In the genomic region with DNA sequence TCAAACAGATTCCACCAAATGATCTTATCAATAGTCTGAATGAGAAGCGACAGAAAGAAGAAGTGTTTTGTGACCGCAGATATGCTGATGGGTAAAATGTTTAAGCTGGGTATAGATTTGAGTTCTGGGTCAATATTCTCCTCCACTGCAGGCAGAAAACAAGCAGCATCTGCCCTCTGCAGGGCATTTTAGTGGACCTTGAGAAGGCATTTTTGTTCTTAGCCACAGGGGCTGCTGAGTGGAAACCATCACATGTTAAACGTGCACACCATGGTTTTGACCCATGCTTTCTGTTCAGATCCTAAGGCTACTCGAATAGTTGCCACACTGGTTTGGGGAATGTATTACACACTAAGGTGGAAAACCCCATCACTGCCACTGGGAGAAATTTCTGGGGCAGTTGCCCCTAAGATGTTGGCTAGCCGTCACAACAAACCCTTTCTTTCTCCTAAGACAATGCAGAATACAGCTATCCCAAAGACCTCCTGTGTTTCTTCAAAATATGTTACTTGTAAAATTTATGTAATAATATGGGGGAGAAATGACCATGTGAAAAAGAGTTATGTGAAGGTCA, we compare ENCODE assay signal across 11 cellular contexts. TPM values are rescaled to one million over a fixed set of nuclear protein-coding genes. Genes with fewer than 3 reads are reported as not detected.
DNase-seq lines count a peak whose midpoint lies in the region; TF ChIP-seq lines count a peak whose summit lies in the region.
"Had no signal": no experiment of that assay in that cellular context is flagged by ENCODE, and none has a peak within 500 bp of the region (broad histone marks: within the 10 kb centered on the region; RNA-seq: fewer than 3 reads in every experiment).

No MANE protein-coding gene starts in this region.

- WGBS in SK-N-SH (ENCODE audit: low lambda C conversion rate): 62% methylated on average over 5 of the region's 5 CpGs

- H3K36me3 ChIP-seq in HEK293 (ENCODE audit: control insufficient read depth in 2 of 2, insufficient read depth in 1 of 2, low read length in 2 of 2) (peaks cover 0 to 5% of the 10 kb centered on the region in 2 experiments; a peak in 1 of 3 replicates), SK-N-SH (replicated peaks in 1 of 2; ENCODE audit: control insufficient read depth in 1 of 2, insufficient read depth in 2 of 2, low read length in 1 of 2) (no peaks in the 10 kb centered on the region), iPS-20b (ENCODE audit: insufficient read depth, low read depth, low read length) (no peaks in the 10 kb centered on the region), Peyer's patch (no peaks in the 10 kb centered on the region)

- intact Hi-C loops in cardiac septum (cut with DNase I): no loop called here

- TF ChIP-seq EP300 in SK-N-SH (IDR thresholded peaks at IDR 0.05; ENCODE audit: borderline replicate concordance in 1 of 2, low read depth in 1 of 2, low read length in 1 of 2): no peak

- POLR2A ChIA-PET in HEK293 (lab: Yijun Ruan, JAX): interaction anchor here (0.7 kb wide), 1 partner anchor 105 kb away, joined by 3 read pairs; no protein-coding TSS in a partner anchor
- POLR2A ChIA-PET in SK-N-SH (lab: Yijun Ruan, JAX): no interaction called here

- H3K27me3 ChIP-seq in SK-N-SH (ENCODE audit: insufficient read depth) (no peaks in the 10 kb centered on the region), iPS-20b (ENCODE audit: insufficient read depth, low read length) (peaks cover 99% of the 10 kb centered on the region), Peyer's patch (peaks cover 0 to 65% of the 10 kb centered on the region in 2 donors)

- no peak for TF ChIP-seq POLR2A in Peyer's patch (IDR thresholded peaks at IDR 0.05)

- H3K9ac ChIP-seq in SK-N-SH: no peak overlapping the region
- H3K9ac ChIP-seq in iPS-20b (ENCODE audit: low read depth, low read length): no peak overlapping the region

- no peaks in the 10 kb centered on the region for H3F3A ChIP-seq in SK-N-SH (replicated peaks; ENCODE audit: insufficient read depth)

- TF ChIP-seq RAD21 in SK-N-SH (IDR thresholded peaks at IDR 0.05; ENCODE audit: low read length): peak; percentile 81

- H4K20me1 ChIP-seq in SK-N-SH (ENCODE audit: insufficient read depth): no peaks in the 10 kb centered on the region; the same call in 1 of the 2 replicates

- no peaks in the 10 kb centered on the region for H3K9me2 ChIP-seq in SK-N-SH

- H3K4me2 ChIP-seq in SK-N-SH: no peak overlapping the region

- TF ChIP-seq CTCF in AG09319 (IDR thresholded peaks at IDR 0.05; ENCODE audit: low read depth, low read length): peak; percentile 13
- TF ChIP-seq CTCF in HEK293 (tag by site-specific recombination; IDR thresholded peaks at IDR 0.05): peak; percentile 45
- TF ChIP-seq CTCF in SK-N-SH (IDR thresholded peaks at IDR 0.05): peak; percentile 76
- no peak for TF ChIP-seq CTCF in Peyer's patch (IDR thresholded peaks at IDR 0.05)

- peaks cover 10% of the 10 kb centered on the region for H3K79me2 ChIP-seq in SK-N-SH (ENCODE audit: insufficient read depth)

- CTCF ChIA-PET in HEK293 (lab: Yijun Ruan, JAX) (interaction anchor here (0.6 to 1.1 kb wide), 5 partner anchors 70 to 1739 kb away, joined by 3 to 4 read pairs (median 3); no protein-coding TSS in a partner anchor), SK-N-SH (lab: Yijun Ruan, JAX) (interaction anchor here (0.6 to 2.5 kb wide), 12 partner anchors 10 to 1653 kb away, joined by 3 to 9 read pairs (median 3); no protein-coding TSS in a partner anchor)

- H3K9me3 ChIP-seq in HEK293 (ENCODE audit: control insufficient read depth, insufficient read depth, low read depth, low read length) (no peaks in the 10 kb centered on the region), SK-N-SH (no peaks in the 10 kb centered on the region), iPS-20b (ENCODE audit: insufficient read depth, low read depth, low read length) (no peaks in the 10 kb centered on the region), Peyer's patch (no peaks in the 10 kb centered on the region)

- H3K27ac ChIP-seq in HEK293 (ENCODE audit: extremely low read depth, low read depth, low read length) (no peak overlapping the region), SK-N-SH (ENCODE audit: low read depth in 2 of 2, low read length in 1 of 2) (no peak overlapping the region), iPS-20b (ENCODE audit: low read length) (no peak overlapping the region), Peyer's patch (no peak overlapping the region)

- H3K4me3 ChIP-seq in HEK293 (ENCODE audit: low read depth, low read length) (no peak overlapping the region), SK-N-SH (ENCODE audit: low read depth in 2 of 2, low read length in 1 of 2) (no peak overlapping the region; a peak in 1 of 4 replicates), iPS-20b (ENCODE audit: low read length) (peak overlapping the region; percentile 19; the same call in 1 of the 2 replicates), Peyer's patch (no peak overlapping the region)

- DNase-seq in AG09319 (ENCODE audit: extremely low read depth, low read depth) (no peak), SK-N-SH (peak; percentile 61), NCI-H2171 treated with DMSO at 0.1 percent for 48 hours (lab: John Stamatoyannopoulos, UW) (no peak), Peyer's patch (no peak), COLO829 (ENCODE audit: low spot score) (no peak), cardiac septum (ENCODE audit: low spot score) (no peak)
- DNase-seq: natural killer cell; stimulated activated naive CD4-positive, alpha-beta T cell treated with Interleukin-2 at 50 U/mL for 16 hours; T1000 had no signal

- no peak overlapping the region for H2AFZ ChIP-seq in SK-N-SH (ENCODE audit: low read depth)

- H3K4me1 ChIP-seq in HEK293 (ENCODE audit: control insufficient read depth, insufficient read depth, low read length): peaks cover 3% of the 10 kb centered on the region
- peaks cover 5 to 11% of the 10 kb centered on the region in 2 experiments; a peak in 2 of 4 replicates for H3K4me1 ChIP-seq in SK-N-SH (ENCODE audit: control insufficient read depth in 1 of 2, insufficient read depth in 2 of 2, low read depth in 1 of 2, low read length in 1 of 2)
- H3K4me1 ChIP-seq in iPS-20b (ENCODE audit: insufficient read depth, low read length): peaks cover 16% of the 10 kb centered on the region
- peaks cover 2 to 25% (median 7%) of the 10 kb centered on the region in 4 donors for H3K4me1 ChIP-seq in Peyer's patch

TF ChIP-seq in HEK293, 187 proteins besides CTCF, POLR2A, EP300 and RAD21 (continues in another document):
- TF ChIP-seq, protein P1, sequence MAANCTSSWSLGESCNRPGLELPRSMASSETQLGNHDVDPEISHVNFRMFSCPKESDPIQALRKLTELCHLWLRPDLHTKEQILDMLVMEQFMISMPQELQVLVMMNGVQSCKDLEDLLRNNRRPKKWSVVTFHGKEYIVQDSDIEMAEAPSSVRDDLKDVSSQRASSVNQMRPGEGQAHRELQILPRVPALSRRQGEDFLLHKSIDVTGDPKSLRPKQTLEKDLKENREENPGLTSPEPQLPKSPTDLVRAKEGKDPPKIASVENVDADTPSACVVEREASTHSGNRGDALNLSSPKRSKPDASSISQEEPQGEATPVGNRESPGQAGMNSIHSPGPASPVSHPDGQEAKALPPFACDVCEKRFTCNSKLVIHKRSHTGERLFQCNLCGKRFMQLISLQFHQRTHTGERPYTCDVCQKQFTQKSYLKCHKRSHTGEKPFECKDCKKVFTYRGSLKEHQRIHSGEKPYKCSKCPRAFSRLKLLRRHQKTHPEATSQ (tag by site-specific recombination; IDR thresholded peaks at IDR 0.05): no peak
- peak; percentile 49 for TF ChIP-seq ZNF654 (tag by site-specific recombination; IDR thresholded peaks at IDR 0.05; ENCODE audit: low read depth)
- no peak for TF ChIP-seq ZNF211 (tag by site-specific recombination; IDR thresholded peaks at IDR 0.05; ENCODE audit: low read depth)
- TF ChIP-seq, protein P2, sequence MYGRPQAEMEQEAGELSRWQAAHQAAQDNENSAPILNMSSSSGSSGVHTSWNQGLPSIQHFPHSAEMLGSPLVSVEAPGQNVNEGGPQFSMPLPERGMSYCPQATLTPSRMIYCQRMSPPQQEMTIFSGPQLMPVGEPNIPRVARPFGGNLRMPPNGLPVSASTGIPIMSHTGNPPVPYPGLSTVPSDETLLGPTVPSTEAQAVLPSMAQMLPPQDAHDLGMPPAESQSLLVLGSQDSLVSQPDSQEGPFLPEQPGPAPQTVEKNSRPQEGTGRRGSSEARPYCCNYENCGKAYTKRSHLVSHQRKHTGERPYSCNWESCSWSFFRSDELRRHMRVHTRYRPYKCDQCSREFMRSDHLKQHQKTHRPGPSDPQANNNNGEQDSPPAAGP (tag by site-specific recombination; IDR thresholded peaks at IDR 0.05): no peak
- TF ChIP-seq SALL2 (tag by site-specific recombination; IDR thresholded peaks at IDR 0.05; ENCODE audit: borderline replicate concordance): no peak

TF ChIP-seq in SK-N-SH, 30 proteins besides CTCF, POLR2A, EP300 and RAD21:
- TF ChIP-seq, protein P3, sequence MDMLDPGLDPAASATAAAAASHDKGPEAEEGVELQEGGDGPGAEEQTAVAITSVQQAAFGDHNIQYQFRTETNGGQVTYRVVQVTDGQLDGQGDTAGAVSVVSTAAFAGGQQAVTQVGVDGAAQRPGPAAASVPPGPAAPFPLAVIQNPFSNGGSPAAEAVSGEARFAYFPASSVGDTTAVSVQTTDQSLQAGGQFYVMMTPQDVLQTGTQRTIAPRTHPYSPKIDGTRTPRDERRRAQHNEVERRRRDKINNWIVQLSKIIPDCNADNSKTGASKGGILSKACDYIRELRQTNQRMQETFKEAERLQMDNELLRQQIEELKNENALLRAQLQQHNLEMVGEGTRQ (IDR thresholded peaks at IDR 0.05; ENCODE audit: borderline replicate concordance, low read depth, low read length): no peak
- TF ChIP-seq YY1 (IDR thresholded peaks at IDR 0.05; ENCODE audit: low read depth): no peak
- TF ChIP-seq, protein P4, sequence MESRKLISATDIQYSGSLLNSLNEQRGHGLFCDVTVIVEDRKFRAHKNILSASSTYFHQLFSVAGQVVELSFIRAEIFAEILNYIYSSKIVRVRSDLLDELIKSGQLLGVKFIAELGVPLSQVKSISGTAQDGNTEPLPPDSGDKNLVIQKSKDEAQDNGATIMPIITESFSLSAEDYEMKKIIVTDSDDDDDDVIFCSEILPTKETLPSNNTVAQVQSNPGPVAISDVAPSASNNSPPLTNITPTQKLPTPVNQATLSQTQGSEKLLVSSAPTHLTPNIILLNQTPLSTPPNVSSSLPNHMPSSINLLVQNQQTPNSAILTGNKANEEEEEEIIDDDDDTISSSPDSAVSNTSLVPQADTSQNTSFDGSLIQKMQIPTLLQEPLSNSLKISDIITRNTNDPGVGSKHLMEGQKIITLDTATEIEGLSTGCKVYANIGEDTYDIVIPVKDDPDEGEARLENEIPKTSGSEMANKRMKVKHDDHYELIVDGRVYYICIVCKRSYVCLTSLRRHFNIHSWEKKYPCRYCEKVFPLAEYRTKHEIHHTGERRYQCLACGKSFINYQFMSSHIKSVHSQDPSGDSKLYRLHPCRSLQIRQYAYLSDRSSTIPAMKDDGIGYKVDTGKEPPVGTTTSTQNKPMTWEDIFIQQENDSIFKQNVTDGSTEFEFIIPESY (IDR thresholded peaks at IDR 0.05; ENCODE audit: borderline replicate concordance, low read depth): no peak
- TF ChIP-seq SMC3 (IDR thresholded peaks at IDR 0.05; ENCODE audit: low read depth, low read length): peak; percentile 84

RNA-seq across cellular contexts. Expression of a gene that starts 5.5 kb away (rescaled TPM):
- polyA plus RNA-seq in SK-N-SH (2012; rRNA removed): 0.93 and 1.0 TPM in 2 replicates
- 0.92 and 1.1 TPM in 2 replicates for polyA plus RNA-seq in SK-N-SH (2012; cell fraction: cytosol; rRNA removed)
- 0.89 and 1.0 TPM in 2 replicates for polyA plus RNA-seq in SK-N-SH (2012; cell fraction: nucleus; rRNA removed)
- total RNA-seq in Peyer's patch (not detected), cardiac septum (0.08 TPM)
- total RNA-seq: natural killer cell had no signal

Comparison
In these comparisons a context has a peak if more than half of its experiments do, and no peak if none do; other contexts are left out.
1. CTCF ChIP-seq: peak in AG09319 (single experiment), HEK293 (single experiment) and SK-N-SH (single experiment); none in Peyer's patch (0 of 6).